In the genomic region with DNA sequence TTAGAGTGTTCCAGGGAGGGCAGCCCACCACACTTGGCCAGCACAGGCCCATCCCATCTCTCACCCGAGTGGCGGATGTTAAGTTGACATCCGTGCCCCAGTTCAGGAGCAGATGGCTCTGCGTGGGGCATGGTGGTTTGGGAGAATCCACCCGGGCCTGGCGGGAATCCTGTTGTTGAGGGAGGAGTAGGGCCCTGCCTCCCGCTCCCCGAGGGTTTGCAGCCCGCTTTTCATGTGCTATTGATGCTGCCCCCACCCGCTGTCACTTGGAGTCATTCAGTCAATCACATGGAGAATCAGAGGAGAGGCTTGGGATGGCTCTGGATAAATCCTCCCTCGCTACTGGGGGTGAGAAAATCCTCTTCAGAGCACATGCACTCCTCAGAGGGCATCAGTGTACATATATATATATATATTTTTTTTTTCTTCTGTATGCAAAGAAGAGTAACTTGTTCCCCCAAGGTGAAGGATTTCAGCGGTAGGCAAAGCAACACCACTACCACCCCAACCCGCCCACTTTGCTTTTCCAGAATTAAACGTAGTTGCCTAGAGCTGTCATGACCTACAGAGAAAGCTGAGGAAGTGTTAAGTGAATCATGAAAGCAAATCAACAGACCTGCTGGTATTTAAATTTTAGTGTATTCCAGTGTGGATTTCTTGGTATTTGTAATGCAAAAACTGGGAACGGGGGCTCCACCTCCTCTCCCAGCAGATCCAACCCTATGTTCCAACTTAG, we compare ENCODE assay signal across 17 cellular contexts.
DNase-seq lines count a peak whose midpoint lies in the region; ATAC-seq, FAIRE-seq and TF ChIP-seq lines count a peak whose summit lies in the region.
"Had no signal": no experiment of that assay in that cellular context is flagged by ENCODE, and none has a peak within 500 bp of the region (broad histone marks: within the 10 kb centered on the region; RNA-seq: fewer than 3 reads in every experiment).

No MANE protein-coding gene starts in this region.

- H3K4me2 ChIP-seq in GM12878 (ENCODE audit: control insufficient read depth, insufficient read depth) = peak overlapping the region; percentile 80

- H3K36me3 Mint-ChIP-seq in activated T-cell treated with anti-CD3 and anti-CD28 coated beads, Interleukin-2, amount 50 U/mL, for 72 hours (ENCODE audit: insufficient read depth in 2 of 2) = no peaks in the 10 kb centered on the region
- H3K36me3 Mint-ChIP-seq in IgD-negative memory B cell = no peaks in the 10 kb centered on the region
- H3K36me3 Mint-ChIP-seq in natural killer cell treated with Interleukin-12 subunit alpha and Interleukin-12 subunit beta and Interleukin-15 and Interleukin-18, amount 100 ng/mL, for 72 hours = no peaks in the 10 kb centered on the region

- H2AFZ ChIP-seq in GM12878 (ENCODE audit: control insufficient read depth, low read depth, low read length) = peak overlapping the region; percentile 59; the same call in 1 of the 2 replicates

- TF ChIP-seq RAD21 in GM12878 (IDR thresholded peaks at IDR 0.05; ENCODE audit: insufficient read depth, low read depth, low read length) = no peak

- peak overlapping the region; percentile 45 for H3K27ac ChIP-seq in GM12878 (ENCODE audit: control insufficient read depth, insufficient read depth)

- 80% methylated on average over 15 of the region's 15 CpGs for WGBS in GM12878 (ENCODE audit: insufficient coverage, insufficient replicate concordance, low lambda C conversion rate, missing lambda C conversion rate)

- intact Hi-C loops in GM12878 (cut with micrococcal nuclease; ENCODE audit: unreplicated experiment) = no loop called here

- H3K9ac ChIP-seq in GM12878 (ENCODE audit: control insufficient read depth, insufficient read depth, low read length) = no peak overlapping the region

- no peaks in the 10 kb centered on the region for H3K9me3 ChIP-seq in GM12878 (replicated peaks; ENCODE audit: control insufficient read depth, insufficient read depth, low read length)

- no peaks in the 10 kb centered on the region for H4K20me1 ChIP-seq in GM12878 (ENCODE audit: control insufficient read depth, insufficient read depth)

- no peak for ATAC-seq in activated T-cell treated with anti-CD3 and anti-CD28 coated beads, Interleukin-2, amount 50 U/mL, for 72 hours (replicated peaks in 1 of 2)
- ATAC-seq in GM12878 = no peak
- no peak for ATAC-seq in natural killer cell treated with Interleukin-12 subunit alpha and Interleukin-12 subunit beta and Interleukin-15 and Interleukin-18, amount 100 ng/mL, for 72 hours
- ATAC-seq in GM18909 (IDR thresholded peaks at IDR 0.05; ENCODE audit: poor library complexity, unreplicated experiment) = no peak
- ATAC-seq: SK-N-SH treated with all-trans-retinoic acid at 6 μM for 48 hours had no signal

- CTCF ChIA-PET in GM12878 (lab: Yijun Ruan, JAX) = no interaction called here

- no TSS peak for BruUV-seq in GM12878 (replicated peaks; lab: Mats Ljungman, UMichigan)

- peaks cover 48% of the 10 kb centered on the region for H3K4me1 Mint-ChIP-seq in activated T-cell treated with anti-CD3 and anti-CD28 coated beads, Interleukin-2, amount 50 U/mL, for 72 hours (ENCODE audit: low read depth)
- H3K4me1 Mint-ChIP-seq in IgD-negative memory B cell = peaks cover 9 to 19% (median 12%) of the 10 kb centered on the region in 3 donors
- H3K4me1 Mint-ChIP-seq in natural killer cell treated with Interleukin-12 subunit alpha and Interleukin-12 subunit beta and Interleukin-15 and Interleukin-18, amount 100 ng/mL, for 72 hours (ENCODE audit: low read depth in 2 of 2) = peaks cover 57 to 58% of the 10 kb centered on the region in 2 donors

- peak overlapping the region; percentile 35; the same call in 1 of the 2 replicates for H3K4me3 ChIP-seq in GM12878

- H3K4me1 ChIP-seq in GM12878 (ENCODE audit: control insufficient read depth, insufficient read depth, low read length) = peaks cover 15% of the 10 kb centered on the region

- in situ Hi-C loops in GM12878 (cut with MboI) (no loop called here), GM13977 (cut with MboI; ENCODE audit: low pct_unique_long_range_greater_than_20kb, low sequenced_read_pairs, unreplicated experiment) (loop anchor here (25.0 kb wide), 2 partner anchors 344 to 494 kb away; no protein-coding TSS in a partner anchor)

- TF ChIP-seq CTCF in GM12878 (IDR thresholded peaks at IDR 0.05 in 2 of 3, conservative IDR thresholded peaks at IDR 0.05 in 1 of 3; ENCODE audit: control insufficient read depth in 2 of 3, extremely low read depth in 1 of 3, insufficient read depth in 1 of 3, low read depth in 3 of 3, low read length in 3 of 3) (no peak), GM13977 (IDR thresholded peaks at IDR 0.05; ENCODE audit: extremely low read depth, insufficient read depth, missing control alignments) (no peak)

- H3K79me2 ChIP-seq in GM12878 (ENCODE audit: control insufficient read depth, insufficient read depth, low read length) = no peaks in the 10 kb centered on the region

- POLR2A ChIA-PET in GM12878 (lab: Charles Lee) = no interaction called here

- H3K27me3 ChIP-seq in GM12878 (replicated peaks in 1 of 2; ENCODE audit: control insufficient read depth in 2 of 2, insufficient read depth in 2 of 2, low read length in 1 of 2) = no peaks in the 10 kb centered on the region

- peaks cover 45% of the 10 kb centered on the region for H3K27me3 Mint-ChIP-seq in activated T-cell treated with anti-CD3 and anti-CD28 coated beads, Interleukin-2, amount 50 U/mL, for 72 hours (ENCODE audit: low read depth)
- H3K27me3 Mint-ChIP-seq in IgD-negative memory B cell = no peaks in the 10 kb centered on the region
- H3K27me3 Mint-ChIP-seq in natural killer cell treated with Interleukin-12 subunit alpha and Interleukin-12 subunit beta and Interleukin-15 and Interleukin-18, amount 100 ng/mL, for 72 hours = peaks cover 0 to 4% of the 10 kb centered on the region in 2 donors

- SMC1A ChIA-PET in GM12878 (lab: Charles Lee; ENCODE audit: uncharacterized antibody, unreplicated experiment) = interaction anchor here (1.2 to 1.8 kb wide), 7 partner anchors 9 to 36 kb away, joined by 3 to 7 read pairs (median 4); no protein-coding TSS in a partner anchor

- no peak for TF ChIP-seq POLR2A in GM12878 (IDR thresholded peaks at IDR 0.05; ENCODE audit: low read depth, low read length)

- H3K27ac Mint-ChIP-seq in activated T-cell treated with anti-CD3 and anti-CD28 coated beads, Interleukin-2, amount 50 U/mL, for 72 hours = no peak overlapping the region
- peak overlapping the region in 1 of 3 donors; percentile 87 for H3K27ac Mint-ChIP-seq in IgD-negative memory B cell
- peak overlapping the region in 1 of 2 donors; percentile 64 for H3K27ac Mint-ChIP-seq in natural killer cell treated with Interleukin-12 subunit alpha and Interleukin-12 subunit beta and Interleukin-15 and Interleukin-18, amount 100 ng/mL, for 72 hours
- H3K27ac Mint-ChIP-seq: activated naive CD4-positive, alpha-beta T cell treated with anti-CD3 and anti-CD28 coated beads, Interleukin-2, amount 50 U/mL, for 72 hours had no signal

- H3K9me3 Mint-ChIP-seq in activated T-cell treated with anti-CD3 and anti-CD28 coated beads, Interleukin-2, amount 50 U/mL, for 72 hours = no peaks in the 10 kb centered on the region
- peaks cover 0 to 3% (median 0%) of the 10 kb centered on the region in 3 donors for H3K9me3 Mint-ChIP-seq in IgD-negative memory B cell
- no peaks in the 10 kb centered on the region for H3K9me3 Mint-ChIP-seq in natural killer cell treated with Interleukin-12 subunit alpha and Interleukin-12 subunit beta and Interleukin-15 and Interleukin-18, amount 100 ng/mL, for 72 hours

- DNase-seq in activated T-cell treated with anti-CD3 and anti-CD28 coated beads, Interleukin-2, amount 50 U/mL, for 72 hours = no peak
- no peak for DNase-seq in activated T-cell treated with anti-CD3 and anti-CD28 coated beads for 4 hours
- DNase-seq in GM12878 (ENCODE audit: low read depth, low spot score) = no peak
- DNase-seq in natural killer cell treated with Interleukin-12 subunit alpha and Interleukin-12 subunit beta and Interleukin-15 and Interleukin-18, amount 100 ng/mL, for 72 hours (ENCODE audit: low spot score) = no peak
- no peak for DNase-seq in GM13977 (ENCODE audit: low spot score)
- DNase-seq in middle frontal gyrus (ENCODE audit: extremely low spot score, low spot score) = no peak
- DNase-seq: activated CD4-positive, alpha-beta T cell treated with anti-CD3 and anti-CD28 coated beads for 4 hours; kidney; NCI-H1417 treated with DMSO at 0.1 percent for 48 hours; NCI-H774 had no signal

- RAD21 ChIA-PET in GM12878 (lab: Charles Lee; ENCODE audit: unreplicated experiment) = interaction anchor here (0.9 to 2.2 kb wide), 6 partner anchors 12 to 83 kb away, joined by 3 to 9 read pairs (median 4); no protein-coding TSS in a partner anchor

- no peak for FAIRE-seq in GM12878 (lab: Jason Lieb, UNC)
- FAIRE-seq: colon, G401.6, H54, kidney had no signal

- no peaks in the 10 kb centered on the region; a peak in 1 of 4 replicates for H3K36me3 ChIP-seq in GM12878 (ENCODE audit: control insufficient read depth in 2 of 2, insufficient read depth in 2 of 2, low read length in 1 of 2)

- no peak for TF ChIP-seq EP300 in GM12878 (IDR thresholded peaks at IDR 0.05; ENCODE audit: borderline replicate concordance in 1 of 2, control insufficient read depth in 1 of 2, low read depth in 2 of 2, low read length in 2 of 2)

- peak overlapping the region; percentile 45 to 70 for H3K4me3 Mint-ChIP-seq in activated T-cell treated with anti-CD3 and anti-CD28 coated beads, Interleukin-2, amount 50 U/mL, for 72 hours
- peak overlapping the region; percentile 21 to 92 (median 70) for H3K4me3 Mint-ChIP-seq in IgD-negative memory B cell
- peak overlapping the region; percentile 55 for H3K4me3 Mint-ChIP-seq in natural killer cell treated with Interleukin-12 subunit alpha and Interleukin-12 subunit beta and Interleukin-15 and Interleukin-18, amount 100 ng/mL, for 72 hours

TF ChIP-seq in GM12878, 131 proteins besides CTCF, POLR2A, EP300 and RAD21 (continues in another document):
- TF ChIP-seq MYB (IDR thresholded peaks at IDR 0.05; ENCODE audit: borderline replicate concordance, low read depth, low read length) (no peak), KLF5 (IDR thresholded peaks at IDR 0.05; ENCODE audit: partially characterized antibody) (no peak), PAX5 (IDR thresholded peaks at IDR 0.05; ENCODE audit: borderline replicate concordance, low read depth, low read length) (no peak), CBFB (IDR thresholded peaks at IDR 0.05; ENCODE audit: low read depth) (no peak), FOS (IDR thresholded peaks at IDR 0.05; ENCODE audit: borderline replicate concordance, extremely low read depth, insufficient read length) (no peak), ZNF622 (IDR thresholded peaks at IDR 0.05) (no peak)
- TF ChIP-seq, protein P1, sequence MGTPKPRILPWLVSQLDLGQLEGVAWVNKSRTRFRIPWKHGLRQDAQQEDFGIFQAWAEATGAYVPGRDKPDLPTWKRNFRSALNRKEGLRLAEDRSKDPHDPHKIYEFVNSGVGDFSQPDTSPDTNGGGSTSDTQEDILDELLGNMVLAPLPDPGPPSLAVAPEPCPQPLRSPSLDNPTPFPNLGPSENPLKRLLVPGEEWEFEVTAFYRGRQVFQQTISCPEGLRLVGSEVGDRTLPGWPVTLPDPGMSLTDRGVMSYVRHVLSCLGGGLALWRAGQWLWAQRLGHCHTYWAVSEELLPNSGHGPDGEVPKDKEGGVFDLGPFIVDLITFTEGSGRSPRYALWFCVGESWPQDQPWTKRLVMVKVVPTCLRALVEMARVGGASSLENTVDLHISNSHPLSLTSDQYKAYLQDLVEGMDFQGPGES (IDR thresholded peaks at IDR 0.05) = no peak
